ENCODE assay signal across 8 cellular contexts in genomic region chr19:12696366-12697335, GRCh38. TPM values are rescaled to one million over a fixed set of nuclear protein-coding genes. Genes with fewer than 3 reads are reported as not detected.
DNase-seq lines count a peak whose midpoint lies in the region; ATAC-seq and TF ChIP-seq lines count a peak whose summit lies in the region.

Gene FBXW9 (minus strand): TSS chr19:12696631. CDS start chr19:12696581, 50 bp downstream.

- no peaks in the 10 kb centered on the region for H3K27me3 Mint-ChIP-seq in IgD-negative memory B cell

- peaks cover 2% of the 10 kb centered on the region for H3K36me3 Mint-ChIP-seq in IgD-negative memory B cell

- DNase-seq in COLO829 (ENCODE audit: low spot score) = peak; percentile 92
- peak; percentile 97 for DNase-seq in OCI-LY7 (ENCODE audit: low spot score)
- DNase-seq in activated T-cell treated with anti-CD3 and anti-CD28 coated beads for 24 hours (ENCODE audit: low read depth) = peak; percentile 97
- peak; percentile 95 for DNase-seq in epithelial cell of esophagus (ENCODE audit: low read depth)
- DNase-seq in stimulated activated CD8-positive, alpha-beta memory T cell treated with anti-CD3 and anti-CD28 coated beads, Interleukin-2, amount 100 ng/mL, for 1 hour (ENCODE audit: low read depth in 2 of 2) = peak; percentile 95 to 98

- H3K79me2 ChIP-seq in OCI-LY7 (ENCODE audit: insufficient read depth, low read depth, low read length) = no peaks in the 10 kb centered on the region

- H3K4me2 ChIP-seq in OCI-LY7 (ENCODE audit: low read length) = peak within 1 kb of the TSS; percentile 88

- peaks cover 0 to 8% (median 7%) of the 10 kb centered on the region in 3 donors for H3K4me1 Mint-ChIP-seq in IgD-negative memory B cell

- H3K4me3 ChIP-seq in OCI-LY7 (ENCODE audit: low read depth, low read length, poor library complexity, severe bottlenecking) (peak within 1 kb of the TSS; percentile 87), epithelial cell of esophagus (ENCODE audit: low read length) (peak within 1 kb of the TSS; percentile 83), mononuclear cell (ENCODE audit: low read length) (peak within 1 kb of the TSS; percentile 71)

- CTCF ChIA-PET in OCI-LY7 (lab: Charles Lee; ENCODE audit: unreplicated experiment) = no interaction called here

- H3K27ac Mint-ChIP-seq in IgD-negative memory B cell = peak within 1 kb of the TSS; percentile 92 to 97 (median 95)

- H2AFZ ChIP-seq in OCI-LY7 (ENCODE audit: low read length) = peak within 1 kb of the TSS; percentile 68

- TSS peak; percentile 98 for BruUV-seq in OCI-LY7 (replicated peaks; lab: Mats Ljungman, UMichigan)

- no peaks in the 10 kb centered on the region for H3K27me3 ChIP-seq in mononuclear cell (ENCODE audit: insufficient read depth, low read length)

- H3K4me3 Mint-ChIP-seq in IgD-negative memory B cell = peak within 1 kb of the TSS; percentile 90 to 95 (median 92)

- H3K27ac ChIP-seq in OCI-LY7 (ENCODE audit: low read depth, low read length, poor library complexity, severe bottlenecking) = peak within 1 kb of the TSS; percentile 87

- TF ChIP-seq CTCF in OCI-LY7 (conservative IDR thresholded peaks at IDR 0.05; ENCODE audit: low read length) = no peak
- TF ChIP-seq CTCF in epithelial cell of esophagus (IDR thresholded peaks at IDR 0.05; ENCODE audit: insufficient read depth, low read depth, low read length, missing control alignments) = no peak

- no peaks in the 10 kb centered on the region for H3K9me3 Mint-ChIP-seq in IgD-negative memory B cell

- peak; percentile 81 for ATAC-seq in GM21423 (IDR thresholded peaks at IDR 0.05; ENCODE audit: unreplicated experiment)

- POLR2A ChIA-PET in OCI-LY7 (lab: Charles Lee) = interaction anchor here (0.7 to 1.9 kb wide), 3 partner anchors 15 to 41 kb away, joined by 3 to 5 read pairs (median 4); partner anchors contain the start of genes DHPS and GET3

- H4K20me1 ChIP-seq in OCI-LY7 (ENCODE audit: insufficient read depth, low read length) = no peaks in the 10 kb centered on the region

- peaks cover 44% of the 10 kb centered on the region for H3K36me3 ChIP-seq in OCI-LY7 (ENCODE audit: insufficient read depth, low read length)

- intact Hi-C loops in OCI-LY7 (cut with micrococcal nuclease; ENCODE audit: unreplicated experiment) = no loop called here

- no peaks in the 10 kb centered on the region for H3K9me2 ChIP-seq in OCI-LY7 (ENCODE audit: insufficient read depth, low read length)

- H3K9me3 ChIP-seq in OCI-LY7 (ENCODE audit: low read length) = no peaks in the 10 kb centered on the region
- no peaks in the 10 kb centered on the region for H3K9me3 ChIP-seq in mononuclear cell (ENCODE audit: low read depth, low read length)

- peaks cover 13% of the 10 kb centered on the region for H3K4me1 ChIP-seq in OCI-LY7 (ENCODE audit: insufficient read depth, low read length, poor library complexity, severe bottlenecking)
- H3K4me1 ChIP-seq in mononuclear cell (ENCODE audit: insufficient read depth, low read length) = peaks cover 21% of the 10 kb centered on the region

RNA-seq across cellular contexts. Expression of gene FBXW9, which starts in this region (rescaled TPM):
- 5.1 TPM for polyA plus RNA-seq in IgD-negative memory B cell
- total RNA-seq in OCI-LY7 (2014; rRNA removed; shearing (Covaris generic)) = 10.6 and 11.5 TPM in 2 replicates
- total RNA-seq in OCI-LY7 (2022) (10.8 and 11.0 TPM in 2 replicates), mononuclear cell (2.0 TPM)

Comparison
In these comparisons a context has a peak if more than half of its experiments do, and no peak if none do; other contexts are left out.
1. Peak in every context shown above with its lines: DNase-seq, ATAC-seq, H3K4me3 ChIP-seq and H3K27ac ChIP-seq.